ENCODE assay signal across 1 cellular context in the genomic region with DNA sequence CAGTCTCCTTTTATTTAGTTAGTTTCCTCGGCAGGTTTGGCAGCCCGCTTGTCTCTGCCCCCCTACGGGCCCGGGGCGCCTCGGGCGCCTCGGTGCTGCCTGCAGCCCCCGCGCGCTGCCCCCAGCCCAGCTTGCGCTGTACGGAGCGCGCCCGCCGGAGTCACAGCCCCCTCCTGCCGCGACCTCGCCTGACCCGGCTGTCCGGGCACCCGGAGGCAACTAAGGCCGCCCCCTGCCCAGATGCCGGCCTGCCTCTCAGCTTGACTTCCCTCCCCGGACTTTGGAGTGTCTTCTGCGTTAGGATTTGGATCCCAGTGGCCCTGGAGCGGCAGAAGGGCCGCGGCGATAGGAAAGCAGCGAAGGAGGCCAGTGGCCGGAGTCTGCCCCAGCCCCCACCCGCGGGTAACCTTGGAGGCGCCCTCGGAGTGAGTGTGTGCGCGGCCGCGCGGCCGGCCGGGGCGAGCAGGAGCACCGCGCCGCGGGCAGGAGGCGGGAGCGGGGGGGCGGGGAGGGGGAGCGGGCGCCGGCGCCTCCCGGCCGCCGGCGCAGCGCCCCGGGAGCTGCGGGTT.
TF ChIP-seq lines count a peak whose summit lies in the region.

No MANE protein-coding gene starts in this region.

TF ChIP-seq in neural cell, 6 proteins besides CTCF, POLR2A, EP300 and RAD21 (continued from another document):
- TF ChIP-seq, protein P1, sequence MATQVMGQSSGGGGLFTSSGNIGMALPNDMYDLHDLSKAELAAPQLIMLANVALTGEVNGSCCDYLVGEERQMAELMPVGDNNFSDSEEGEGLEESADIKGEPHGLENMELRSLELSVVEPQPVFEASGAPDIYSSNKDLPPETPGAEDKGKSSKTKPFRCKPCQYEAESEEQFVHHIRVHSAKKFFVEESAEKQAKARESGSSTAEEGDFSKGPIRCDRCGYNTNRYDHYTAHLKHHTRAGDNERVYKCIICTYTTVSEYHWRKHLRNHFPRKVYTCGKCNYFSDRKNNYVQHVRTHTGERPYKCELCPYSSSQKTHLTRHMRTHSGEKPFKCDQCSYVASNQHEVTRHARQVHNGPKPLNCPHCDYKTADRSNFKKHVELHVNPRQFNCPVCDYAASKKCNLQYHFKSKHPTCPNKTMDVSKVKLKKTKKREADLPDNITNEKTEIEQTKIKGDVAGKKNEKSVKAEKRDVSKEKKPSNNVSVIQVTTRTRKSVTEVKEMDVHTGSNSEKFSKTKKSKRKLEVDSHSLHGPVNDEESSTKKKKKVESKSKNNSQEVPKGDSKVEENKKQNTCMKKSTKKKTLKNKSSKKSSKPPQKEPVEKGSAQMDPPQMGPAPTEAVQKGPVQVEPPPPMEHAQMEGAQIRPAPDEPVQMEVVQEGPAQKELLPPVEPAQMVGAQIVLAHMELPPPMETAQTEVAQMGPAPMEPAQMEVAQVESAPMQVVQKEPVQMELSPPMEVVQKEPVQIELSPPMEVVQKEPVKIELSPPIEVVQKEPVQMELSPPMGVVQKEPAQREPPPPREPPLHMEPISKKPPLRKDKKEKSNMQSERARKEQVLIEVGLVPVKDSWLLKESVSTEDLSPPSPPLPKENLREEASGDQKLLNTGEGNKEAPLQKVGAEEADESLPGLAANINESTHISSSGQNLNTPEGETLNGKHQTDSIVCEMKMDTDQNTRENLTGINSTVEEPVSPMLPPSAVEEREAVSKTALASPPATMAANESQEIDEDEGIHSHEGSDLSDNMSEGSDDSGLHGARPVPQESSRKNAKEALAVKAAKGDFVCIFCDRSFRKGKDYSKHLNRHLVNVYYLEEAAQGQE (IDR thresholded peaks at IDR 0.05; ENCODE audit: borderline replicate concordance) = no peak
- TF ChIP-seq TAF1 (IDR thresholded peaks at IDR 0.05; ENCODE audit: low read depth) = no peak
